In genomic region chr5:64925123-64925522, GRCh38 we compare ENCODE assay signal across 17 cellular contexts.
DNase-seq lines count a peak whose midpoint lies in the region; ATAC-seq and TF ChIP-seq lines count a peak whose summit lies in the region.
"Had no signal": no experiment of that assay in that cellular context is flagged by ENCODE, and none has a peak within 500 bp of the region (broad histone marks: within the 10 kb centered on the region; RNA-seq: fewer than 3 reads in every experiment).

No MANE protein-coding gene starts in this region.

- no peak overlapping the region for H3K4me3 Mint-ChIP-seq in stimulated activated naive CD8-positive, alpha-beta T cell treated with anti-CD3 and anti-CD28 coated beads, Interleukin-15, amount 100 ng/mL, for 72 hours
- H3K4me3 Mint-ChIP-seq: CD14-positive monocyte; CD8-positive, alpha-beta T cell; IgD-negative memory B cell had no signal

- no peak overlapping the region for H3K27ac Mint-ChIP-seq in stimulated activated naive CD8-positive, alpha-beta T cell treated with anti-CD3 and anti-CD28 coated beads, Interleukin-15, amount 100 ng/mL, for 72 hours
- H3K27ac Mint-ChIP-seq: CD14-positive monocyte; CD8-positive, alpha-beta T cell; IgD-negative memory B cell had no signal

- no peak overlapping the region for H3K4me3 ChIP-seq in foreskin fibroblast (ENCODE audit: low read depth in 1 of 2, low read length in 2 of 2)
- H3K4me3 ChIP-seq: HAP-1 had no signal

- peaks cover 22% of the 10 kb centered on the region for H3K4me1 Mint-ChIP-seq in stimulated activated naive CD8-positive, alpha-beta T cell treated with anti-CD3 and anti-CD28 coated beads, Interleukin-15, amount 100 ng/mL, for 72 hours
- H3K4me1 Mint-ChIP-seq: CD14-positive monocyte, IgD-negative memory B cell had no signal

- H3K27me3 Mint-ChIP-seq in stimulated activated naive CD8-positive, alpha-beta T cell treated with anti-CD3 and anti-CD28 coated beads, Interleukin-15, amount 100 ng/mL, for 72 hours = no peaks in the 10 kb centered on the region
- H3K27me3 Mint-ChIP-seq: IgD-negative memory B cell had no signal

- ATAC-seq in stimulated activated naive CD8-positive, alpha-beta T cell treated with anti-CD3 and anti-CD28 coated beads, Interleukin-15, Interleukin-2, amounts not matched to agents 100 U/mL and 50 U/mL, for 24 hours = peak; percentile 32
- ATAC-seq in stimulated activated naive CD8-positive, alpha-beta T cell treated with anti-CD3 and anti-CD28 coated beads, Interleukin-15, amount 100 ng/mL, for 72 hours = no peak
- ATAC-seq in HG03378 (IDR thresholded peaks at IDR 0.05; ENCODE audit: unreplicated experiment) = peak; percentile 62
- ATAC-seq in GM19328 (IDR thresholded peaks at IDR 0.05; ENCODE audit: unreplicated experiment) = no peak
- ATAC-seq: CD8-positive, alpha-beta T cell had no signal

- no peak for TF ChIP-seq CTCF in foreskin fibroblast (IDR thresholded peaks at IDR 0.05; ENCODE audit: low read depth, low read length)

- no peak for DNase-seq in stimulated activated naive CD8-positive, alpha-beta T cell treated with anti-CD3 and anti-CD28 coated beads, Interleukin-15, Interleukin-2, amounts not matched to agents 100 U/mL and 50 U/mL, for 24 hours
- DNase-seq in stimulated activated naive CD8-positive, alpha-beta T cell treated with anti-CD3 and anti-CD28 coated beads, Interleukin-15, amount 100 ng/mL, for 72 hours = no peak
- DNase-seq in foreskin melanocyte (peak; percentile 17), OCI-M1 (lab: John Stamatoyannopoulos, UW) (no peak), foreskin fibroblast (no peak)
- DNase-seq: CD8-positive, alpha-beta T cell; COR-L47; DMS153; DMS79 treated with DMSO at 0.1 percent for 48 hours; EL; GOT3; KG1 had no signal

- H3K9me3 Mint-ChIP-seq in stimulated activated naive CD8-positive, alpha-beta T cell treated with anti-CD3 and anti-CD28 coated beads, Interleukin-15, amount 100 ng/mL, for 72 hours = peaks cover 14 to 28% of the 10 kb centered on the region in 2 donors

Comparison
In these comparisons a context has a peak if more than half of its experiments do, and no peak if none do; other contexts are left out.
1. ATAC-seq: peak in stimulated activated naive CD8-positive, alpha-beta T cell treated with anti-CD3 and anti-CD28 coated beads, Interleukin-15, Interleukin-2, amounts not matched to agents 100 U/mL and 50 U/mL, for 24 hours (single experiment) and HG03378 (single experiment); none in stimulated activated naive CD8-positive, alpha-beta T cell treated with anti-CD3 and anti-CD28 coated beads, Interleukin-15, amount 100 ng/mL, for 72 hours (single experiment) and GM19328 (single experiment).